In genomic region chr1:23902611-23903278, GRCh38 we compare ENCODE assay signal across 13 cellular contexts. TPM values are rescaled to one million over a fixed set of nuclear protein-coding genes. Genes with fewer than 3 reads are reported as not detected.
DNase-seq lines count a peak whose midpoint lies in the region; ATAC-seq and TF ChIP-seq lines count a peak whose summit lies in the region.
"Had no signal": no experiment of that assay in that cellular context is flagged by ENCODE, and none has a peak within 500 bp of the region (broad histone marks: within the 10 kb centered on the region; RNA-seq: fewer than 3 reads in every experiment).

No MANE protein-coding gene starts in this region.

- peaks cover 61% of the 10 kb centered on the region for H3K27me3 Mint-ChIP-seq in H9 (ENCODE audit: low read depth)
- peaks cover 27% of the 10 kb centered on the region for H3K27me3 Mint-ChIP-seq in chondrocyte (ENCODE audit: low read depth)

- H3K18ac ChIP-seq in H9 (ENCODE audit: insufficient read length, low read depth, low read length): no peak overlapping the region

- no peaks in the 10 kb centered on the region for H3K36me3 ChIP-seq in skeletal muscle tissue (ENCODE audit: control insufficient read depth in 3 of 3, insufficient read depth in 3 of 3, low read length in 3 of 3)

- H4K5ac ChIP-seq in H9 (ENCODE audit: insufficient read length, low read depth, low read length): no peak overlapping the region

- peaks cover 18 to 33% of the 10 kb centered on the region in 2 experiments for H3K4me1 Mint-ChIP-seq in H9
- H3K4me1 Mint-ChIP-seq in chondrocyte (ENCODE audit: low read depth): no peaks in the 10 kb centered on the region

- no peak overlapping the region for H2BK20ac ChIP-seq in H9 (ENCODE audit: low read depth, low read length, poor library complexity, severe bottlenecking)

- no peaks in the 10 kb centered on the region for H3K79me2 ChIP-seq in H9 (ENCODE audit: insufficient read depth, low read length)

- no peak overlapping the region for H3K27ac ChIP-seq in H9 (ENCODE audit: insufficient read length, low read depth, low read length)
- H3K27ac ChIP-seq in skeletal muscle tissue (ENCODE audit: low read depth, low read length): no peak overlapping the region

- H2BK5ac ChIP-seq in H9 (ENCODE audit: insufficient read length, low read length): no peak overlapping the region

- no peaks in the 10 kb centered on the region for H3K36me3 Mint-ChIP-seq in H9 (ENCODE audit: insufficient read depth in 1 of 3, low read depth in 3 of 3)
- no peaks in the 10 kb centered on the region for H3K36me3 Mint-ChIP-seq in chondrocyte (ENCODE audit: low read depth)

- peak overlapping the region; percentile 47 to 66; a peak in 3 of 5 replicates for H3K4me3 Mint-ChIP-seq in H9
- peak overlapping the region; percentile 47 for H3K4me3 Mint-ChIP-seq in chondrocyte (ENCODE audit: unreplicated experiment)
- H3K4me3 Mint-ChIP-seq: activated T-cell treated with anti-CD3 and anti-CD28 coated beads, Interleukin-2, amount 50 U/mL, for 72 hours; T-helper 1 cell treated with Interleukin-12 subunit alpha and Interleukin-12 subunit beta and Interleukin-4 antibody, amounts not matched to agents 30 μg/mL and 1 μg/mL, for 36 hours had no signal

- H3K14ac ChIP-seq in H9 (ENCODE audit: insufficient read depth, low read length): no peak overlapping the region; the same call in 1 of the 2 replicates

- no peak overlapping the region for H2BK15ac ChIP-seq in H9 (ENCODE audit: low read depth, low read length)

- H3K4me2 ChIP-seq in H9 (ENCODE audit: insufficient read depth, insufficient read length, low read length): peak overlapping the region; percentile 50

- no peak overlapping the region for H2BK12ac ChIP-seq in H9 (ENCODE audit: insufficient read length, low read depth, low read length)

- H2AK5ac ChIP-seq in H9 (ENCODE audit: insufficient read length, low read length): no peak overlapping the region

- H3K27ac Mint-ChIP-seq in H9 (no peak overlapping the region), chondrocyte (ENCODE audit: unreplicated experiment) (no peak overlapping the region)
- H3K27ac Mint-ChIP-seq: activated T-cell treated with anti-CD3 and anti-CD28 coated beads, Interleukin-2, amount 50 U/mL, for 72 hours; T-helper 1 cell treated with Interleukin-12 subunit alpha and Interleukin-12 subunit beta and Interleukin-4 antibody, amounts not matched to agents 30 μg/mL and 1 μg/mL, for 36 hours had no signal

- no peak for DNase-seq in H9
- no peak for DNase-seq in chondrocyte (ENCODE audit: low spot score)
- DNase-seq in left kidney (ENCODE audit: low read depth, low spot score): peak; percentile 71
- DNase-seq in SKM-1 (lab: John Stamatoyannopoulos, UW; ENCODE audit: unreplicated experiment): no peak
- no peak for DNase-seq in LoVo (ENCODE audit: low spot score)
- DNase-seq: activated T-cell treated with anti-CD3 and anti-CD28 coated beads, Interleukin-2, amount 50 U/mL, for 72 hours; GF-D8; NCI-H226 had no signal

- no peak overlapping the region for H3K23ac ChIP-seq in H9 (ENCODE audit: insufficient read length, low read depth, low read length)

- TF ChIP-seq CTCF in H9 (conservative IDR thresholded peaks at IDR 0.05): no peak
- TF ChIP-seq CTCF in chondrocyte (IDR thresholded peaks at IDR 0.05): no peak

- no peaks in the 10 kb centered on the region for H3K9me3 ChIP-seq in H9 (ENCODE audit: control insufficient read depth, low read depth, low read length)
- H3K9me3 ChIP-seq in skeletal muscle tissue (ENCODE audit: control insufficient read depth in 3 of 3, low read length in 3 of 3): no peaks in the 10 kb centered on the region

- H3K9ac ChIP-seq in H9 (ENCODE audit: extremely low read depth, insufficient read length, low read length): no peak overlapping the region
- no peak overlapping the region for H3K9ac ChIP-seq in skeletal muscle tissue (ENCODE audit: low read depth in 1 of 3, low read length in 3 of 3)

- no peaks in the 10 kb centered on the region for H3K79me1 ChIP-seq in H9 (ENCODE audit: insufficient read depth, low read depth, low read length, poor library complexity, severe bottlenecking)

- H2BK120ac ChIP-seq in H9 (ENCODE audit: low read depth, low read length, poor library complexity, severe bottlenecking): no peak overlapping the region

- no peak overlapping the region for H3T11ph ChIP-seq in H9 (ENCODE audit: low read length)

- peaks cover 8% of the 10 kb centered on the region for H3K23me2 ChIP-seq in H9 (ENCODE audit: insufficient read length, low read depth, low read length, poor library complexity, severe bottlenecking)

- no peak overlapping the region for H3K56ac ChIP-seq in H9 (ENCODE audit: insufficient read length, low read depth, low read length)

- H4K20me1 ChIP-seq in H9 (ENCODE audit: control insufficient read depth, insufficient read depth, insufficient read length): no peaks in the 10 kb centered on the region

- peaks cover 6% of the 10 kb centered on the region; the same call in 1 of the 2 replicates for H3K4me1 ChIP-seq in H9 (ENCODE audit: insufficient read depth, low read length)
- no peaks in the 10 kb centered on the region for H3K4me1 ChIP-seq in skeletal muscle tissue (ENCODE audit: control insufficient read depth in 3 of 3, insufficient read depth in 3 of 3, low read length in 3 of 3)

- no peak overlapping the region for H3K4ac ChIP-seq in H9 (ENCODE audit: low read depth, low read length)

- peak overlapping the region; percentile 10 to 49 (median 32) for H3K4me3 ChIP-seq in skeletal muscle tissue (ENCODE audit: low read length in 3 of 3)

- H3K27me3 ChIP-seq in H9 (ENCODE audit: insufficient read depth, low read length) (peaks cover 8% of the 10 kb centered on the region; the same call in 1 of the 2 replicates), skeletal muscle tissue (ENCODE audit: control insufficient read depth in 3 of 3, insufficient read depth in 3 of 3, low read length in 3 of 3) (peaks cover 33 to 44% (median 37%) of the 10 kb centered on the region in 3 donors)

- no peak for ATAC-seq in HG03520 (IDR thresholded peaks at IDR 0.05; ENCODE audit: unreplicated experiment)
- ATAC-seq in GM18873 (IDR thresholded peaks at IDR 0.05; ENCODE audit: low FRiP score, unreplicated experiment): no peak
- ATAC-seq: activated T-cell treated with anti-CD3 and anti-CD28 coated beads, Interleukin-2, amount 50 U/mL, for 72 hours had no signal

- no CpG with 5 or more reads among the region's 78 CpGs for WGBS in H9 (ENCODE audit: extremely low coverage, insufficient read length, low lambda C conversion rate)

- H2AFZ ChIP-seq in H9 (ENCODE audit: low read length): no peak overlapping the region

- H3K9me3 Mint-ChIP-seq in H9 (no peaks in the 10 kb centered on the region), chondrocyte (ENCODE audit: low read depth) (no peaks in the 10 kb centered on the region)
- H3K9me3 Mint-ChIP-seq: activated T-cell treated with anti-CD3 and anti-CD28 coated beads, Interleukin-2, amount 50 U/mL, for 72 hours; T-helper 1 cell treated with Interleukin-12 subunit alpha and Interleukin-12 subunit beta and Interleukin-4 antibody, amounts not matched to agents 30 μg/mL and 1 μg/mL, for 36 hours had no signal

- H4K91ac ChIP-seq in H9 (ENCODE audit: insufficient read length, low read depth, low read length): no peak overlapping the region

- no peak overlapping the region for H4K8ac ChIP-seq in H9 (replicated peaks; ENCODE audit: insufficient read length, low read depth, low read length)

RNA-seq across cellular contexts. Expression of gene CNR2, which starts 10.4 kb away (rescaled TPM):
- not detected in 2 replicates for total RNA-seq in H9 (2021)
- not detected in 3 replicates for total RNA-seq in chondrocyte
- total RNA-seq in skeletal muscle tissue: under 0.01 TPM
- total RNA-seq: renal cortical epithelial cell had no signal

RNA-seq across cellular contexts. Expression of gene FUCA1, which starts 34.7 kb away (rescaled TPM):
- total RNA-seq in H9 (2021): 9.1 and 9.4 TPM in 2 replicates
- total RNA-seq in chondrocyte: 14.6 to 15.9 TPM (median 15.6 TPM) in 3 replicates
- 21.9 TPM for total RNA-seq in skeletal muscle tissue

RNA-seq across cellular contexts. Expression of gene PNRC2, which starts 56.9 kb away (rescaled TPM):
- total RNA-seq in H9 (2021) (86.0 and 87.6 TPM in 2 replicates), chondrocyte (52.9 to 62.6 TPM (median 54.2 TPM) in 3 replicates), skeletal muscle tissue (62.6 TPM)
